Comparison of ENCODE assay signal across 8 cellular contexts in genomic region chr12:24901975-24902461, GRCh38. TPM values are rescaled to one million over a fixed set of nuclear protein-coding genes. Genes with fewer than 3 reads are reported as not detected.
DNase-seq lines count a peak whose midpoint lies in the region; ATAC-seq and TF ChIP-seq lines count a peak whose summit lies in the region.

No MANE protein-coding gene starts in this region.

- TF ChIP-seq POLR2A in gastroesophageal sphincter (IDR thresholded peaks at IDR 0.05), result no peak

- H3K36me3 ChIP-seq in gastroesophageal sphincter (no peaks in the 10 kb centered on the region), neutrophil (no peaks in the 10 kb centered on the region)

- H3K4me1 ChIP-seq in gastroesophageal sphincter, result peaks cover 0 to 20% (median 0%) of the 10 kb centered on the region in 3 donors
- peaks cover 57 to 59% of the 10 kb centered on the region in 2 experiments for H3K4me1 ChIP-seq in neutrophil (ENCODE audit: control insufficient read depth in 1 of 2, insufficient read depth in 1 of 2, low read depth in 1 of 2, low read length in 1 of 2)

- WGBS in gastroesophageal sphincter (ENCODE audit: low coverage in 1 of 2), 2 donors, result 20 to 63% methylated on average over 7 to 14 of the region's 23 CpGs

- peak overlapping the region; percentile 62; the same call in 1 of the 2 replicates for H3K4me3 ChIP-seq in WI38 (ENCODE audit: low read depth, low read length)
- peak overlapping the region in 1 of 2 donors; percentile 62 for H3K4me3 ChIP-seq in gastroesophageal sphincter
- peak overlapping the region; percentile 63 for H3K4me3 ChIP-seq in neutrophil (ENCODE audit: low read depth in 1 of 2, low read length in 1 of 2)

- H3K27ac ChIP-seq in gastroesophageal sphincter (peak overlapping the region in 3 of 4 donors; percentile 64 to 73 (median 68)), neutrophil (no peak overlapping the region)

- no peaks in the 10 kb centered on the region for H3K9me3 ChIP-seq in gastroesophageal sphincter
- H3K9me3 ChIP-seq in neutrophil, result no peaks in the 10 kb centered on the region

- no peak for ATAC-seq in gastroesophageal sphincter

- H3K27me3 ChIP-seq in gastroesophageal sphincter (peaks cover 36% of the 10 kb centered on the region), neutrophil (peaks cover 49% of the 10 kb centered on the region)

- no peak for TF ChIP-seq EP300 in gastroesophageal sphincter (IDR thresholded peaks at IDR 0.05)

- DNase-seq in C1 segment of cervical spinal cord (lab: John Stamatoyannopoulos, UW) (peak in 10 of 14 donors; percentile 30 to 75 (median 56)), NCI-H128 (lab: John Stamatoyannopoulos, UW; ENCODE audit: unreplicated experiment) (no peak), NCI-H1417 (lab: John Stamatoyannopoulos, UW) (no peak), HPDE6-E6E7 (ENCODE audit: extremely low spot score) (no peak)
- no peak for DNase-seq in activated effector memory CD4-positive, alpha-beta T cell treated with anti-CD3 and anti-CD28 coated beads, Interleukin-2, amount 50 U/mL, for 16 hours

- TF ChIP-seq CTCF in WI38 (IDR thresholded peaks at IDR 0.05; ENCODE audit: low read depth, low read length) (no peak), gastroesophageal sphincter (IDR thresholded peaks at IDR 0.05) (no peak), neutrophil (IDR thresholded peaks at IDR 0.05) (no peak)

RNA-seq across cellular contexts. Expression of gene BCAT1, which starts 46.9 kb away (rescaled TPM):
- total RNA-seq in gastroesophageal sphincter, result 10 to 100 TPM; 11.4 to 39.3 (median 18.0) TPM

Comparison
In these comparisons a context has a peak if more than half of its experiments do, and no peak if none do; other contexts are left out.
1. DNase-seq: peak in C1 segment of cervical spinal cord (10 of 14); none in activated effector memory CD4-positive, alpha-beta T cell treated with anti-CD3 and anti-CD28 coated beads, Interleukin-2, amount 50 U/mL, for 16 hours (single experiment), NCI-H128 (single experiment), NCI-H1417 (0 of 3) and HPDE6-E6E7 (single experiment).